8 cellular contexts compared by ENCODE assay signal in the genomic region with DNA sequence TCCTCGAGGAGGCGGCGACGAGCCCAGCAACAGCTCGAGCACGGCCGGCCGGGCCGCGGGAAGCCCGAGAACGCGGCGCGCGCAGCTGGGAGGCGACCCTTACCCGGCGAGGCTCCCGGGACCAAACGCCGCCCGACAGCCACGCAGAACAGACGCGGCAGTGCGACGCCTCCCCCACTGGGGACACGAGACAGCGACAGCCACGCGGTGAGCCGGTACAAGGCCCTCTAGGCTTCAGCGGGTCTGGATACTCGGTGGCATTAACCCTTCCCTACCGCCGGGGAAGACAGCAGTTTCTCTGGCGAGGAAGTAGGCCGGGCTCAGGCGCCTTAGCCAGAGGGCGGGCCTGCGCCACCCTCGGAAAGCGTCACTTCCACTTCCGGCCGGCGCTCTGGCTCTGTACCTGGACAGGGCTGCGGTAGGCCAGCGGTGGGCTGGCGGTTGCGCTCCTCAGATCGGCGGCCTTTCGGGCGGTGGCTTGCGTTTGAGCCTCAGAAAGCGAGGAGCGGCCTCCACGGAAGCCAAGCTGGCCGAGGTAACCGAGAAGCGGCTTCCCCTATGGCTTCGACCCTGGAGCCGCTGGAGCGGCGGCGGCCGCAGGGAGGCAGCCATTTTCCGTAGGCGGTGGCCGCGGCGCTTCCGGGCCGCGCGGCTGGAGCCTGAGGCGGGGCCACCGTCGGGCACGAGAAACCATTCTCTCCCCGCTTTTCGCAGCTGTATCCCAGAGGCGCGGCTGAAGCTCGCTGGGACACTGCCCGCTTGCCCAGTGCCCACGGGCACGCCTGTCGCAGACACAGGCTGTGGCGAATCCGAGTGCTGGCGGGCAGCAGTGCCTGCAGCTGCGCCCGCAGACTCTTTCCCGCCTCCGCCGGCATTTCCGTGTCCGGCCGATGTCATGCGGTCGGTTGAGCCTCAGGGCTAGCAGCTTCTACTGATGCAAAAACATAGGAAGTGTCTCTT. TPM values are rescaled to one million over a fixed set of nuclear protein-coding genes. Genes with fewer than 3 reads are reported as not detected.
A peak's percentile ranks its signal among the peaks of the same experiment; 100 is the strongest.
DNase-seq lines count a peak whose midpoint lies in the region; ATAC-seq and TF ChIP-seq lines count a peak whose summit lies in the region.

A gene with protein sequence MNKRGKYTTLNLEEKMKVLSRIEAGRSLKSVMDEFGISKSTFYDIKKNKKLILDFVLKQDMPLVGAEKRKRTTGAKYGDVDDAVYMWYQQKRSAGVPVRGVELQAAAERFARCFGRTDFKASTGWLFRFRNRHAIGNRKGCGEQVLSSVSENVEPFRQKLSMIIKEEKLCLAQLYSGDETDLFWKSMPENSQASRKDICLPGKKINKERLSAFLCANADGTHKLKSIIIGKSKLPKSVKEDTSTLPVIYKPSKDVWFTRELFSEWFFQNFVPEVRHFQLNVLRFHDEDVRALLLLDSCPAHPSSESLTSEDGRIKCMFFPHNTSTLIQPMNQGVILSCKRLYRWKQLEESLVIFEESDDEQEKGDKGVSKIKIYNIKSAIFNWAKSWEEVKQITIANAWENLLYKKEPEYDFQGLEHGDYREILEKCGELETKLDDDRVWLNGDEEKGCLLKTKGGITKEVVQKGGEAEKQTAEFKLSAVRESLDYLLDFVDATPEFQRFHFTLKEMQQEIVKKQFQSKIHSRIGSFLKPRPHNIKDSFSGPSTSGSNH (minus strand): TSS at position 322 of the 960 bp plus-strand sequence. CDS start 4,816 bp downstream, outside the sequence.
A gene (plus strand): TSS at position 389 of the 960 bp plus-strand sequence. CDS start 2,932 bp downstream, outside the sequence.

- H3K4me3 ChIP-seq in lower leg skin (ENCODE audit: low read depth, poor library complexity, severe bottlenecking) = peak within 1 kb of the TSS; percentile 48

- TF ChIP-seq POLR2A in GM19099 (IDR thresholded peaks at IDR 0.05; ENCODE audit: extremely low read depth, insufficient read length, low read depth) = peak; percentile 95
- peak in 1 of 2 donors; percentile 13 for TF ChIP-seq POLR2A in lower leg skin (IDR thresholded peaks at IDR 0.05)

- ATAC-seq in HG03354 (IDR thresholded peaks at IDR 0.05; ENCODE audit: poor library complexity, severe bottlenecking, unreplicated experiment) = peak; percentile 94

- no peak for TF ChIP-seq CTCF in lower leg skin (IDR thresholded peaks at IDR 0.05)

- intact Hi-C loops in lower leg skin (cut with DNase I; ENCODE audit: low total_unique reads) = loop anchor here (10.0 kb wide), 1 partner anchor 99 kb away; a partner anchor contains a TSS

- DNase-seq in Ammon's horn (ENCODE audit: low spot score) (peak; percentile 97), NCI-H526 treated with DMSO at 0.1 percent for 48 hours (lab: John Stamatoyannopoulos, UW) (peak; percentile 34), dermis microvascular lymphatic vessel endothelial cell (ENCODE audit: low read depth in 2 of 2) (peak; percentile 72 to 94), lower leg skin (ENCODE audit: low spot score in 2 of 2) (peak; percentile 60 to 95)
- DNase-seq in activated CD4-positive, alpha-beta T cell treated with anti-CD3 and anti-CD28 coated beads, Interleukin-2, amount 50 U/mL, for 48 hours = peak; percentile 80 to 84
- DNase-seq in stimulated activated CD4-positive, alpha-beta T cell treated with anti-CD3 and anti-CD28 coated beads, Interleukin-4, amount 100 ng/mL, for 24 hours = peak; percentile 82

- WGBS in lower leg skin, 2 donors = 4 to 5% methylated on average over 41 to 81 of the region's 103 CpGs

RNA-seq across cellular contexts. Expression of the first gene that starts in this region (rescaled TPM):
- total RNA-seq in dermis microvascular lymphatic vessel endothelial cell = 2.8 and 2.9 TPM in 2 replicates
- 1 to 10 TPM; 1.9 to 6.9 (median 3.0) TPM for total RNA-seq in lower leg skin

RNA-seq across cellular contexts. Expression of the second gene that starts in this region (rescaled TPM):
- total RNA-seq in dermis microvascular lymphatic vessel endothelial cell (10.1 and 13.7 TPM in 2 replicates), lower leg skin (10 to 100 TPM; 13.3 to 23.5 (median 18.2) TPM)

Comparison
In these comparisons a context has a peak if more than half of its experiments do, and no peak if none do; other contexts are left out.
1. Peak in every context shown above with its lines: DNase-seq, ATAC-seq and H3K4me3 ChIP-seq.
2. DNase-seq: peak in every context shown above with its lines; median percentile 97 in Ammon's horn; 83 in dermis microvascular lymphatic vessel endothelial cell; 82 in activated CD4-positive, alpha-beta T cell treated with anti-CD3 and anti-CD28 coated beads, Interleukin-2, amount 50 U/mL, for 48 hours; 82 in stimulated activated CD4-positive, alpha-beta T cell treated with anti-CD3 and anti-CD28 coated beads, Interleukin-4, amount 100 ng/mL, for 24 hours; 78 in lower leg skin; 34 in NCI-H526 treated with DMSO at 0.1 percent for 48 hours.